Comparison of ENCODE assay signal across 8 cellular contexts in genomic region chr20:50663095-50663821, GRCh38. TPM values are rescaled to one million over a fixed set of nuclear protein-coding genes. Genes with fewer than 3 reads are reported as not detected.
A peak's percentile ranks its signal among the peaks of the same experiment; 100 is the strongest.
DNase-seq lines count a peak whose midpoint lies in the region; ATAC-seq and TF ChIP-seq lines count a peak whose summit lies in the region.

No MANE protein-coding gene starts in this region.

- POLR2A ChIA-PET in PC-9 (lab: Charles Lee; ENCODE audit: unreplicated experiment) = interaction anchor here (0.5 to 2.7 kb wide), 14 partner anchors 15 to 1068 kb away, joined by 3 to 30 read pairs (median 8); no protein-coding TSS in a partner anchor

- H3F3A ChIP-seq in PC-9 (ENCODE audit: insufficient read depth, low read depth) = peaks cover 59% of the 10 kb centered on the region

- TF ChIP-seq CTCF in cardiac muscle cell (IDR thresholded peaks at IDR 0.05; ENCODE audit: low read depth, low read length) (peak; percentile 2), PC-9 (conservative IDR thresholded peaks at IDR 0.05) (peak; percentile 71), uterus (IDR thresholded peaks at IDR 0.05) (peak in 1 of 4 experiments; percentile 21)

- no peak overlapping the region for H2AFZ ChIP-seq in PC-9

- ATAC-seq in Right ventricle myocardium inferior (no peak), left ventricle myocardium superior (peak; percentile 46), HG02840 (IDR thresholded peaks at IDR 0.05; ENCODE audit: low FRiP score, unreplicated experiment) (no peak), HG02678 (IDR thresholded peaks at IDR 0.05; ENCODE audit: unreplicated experiment) (no peak), HG02885 (IDR thresholded peaks at IDR 0.05; ENCODE audit: poor library complexity, unreplicated experiment) (no peak)

- no peaks in the 10 kb centered on the region for H4K20me1 ChIP-seq in PC-9 (ENCODE audit: insufficient read depth)

- H3K9me2 ChIP-seq in PC-9 (ENCODE audit: insufficient read depth) = no peaks in the 10 kb centered on the region

- H3K79me2 ChIP-seq in PC-9 (ENCODE audit: low read depth) = 0 out of 2 replicates have a peak, but pooled peaks cover 6% of the 10 kb centered on the region

- H3K4me1 ChIP-seq in cardiac muscle cell (ENCODE audit: low read depth) = peaks cover 14% of the 10 kb centered on the region
- peaks cover 68% of the 10 kb centered on the region for H3K4me1 ChIP-seq in PC-9 (replicated peaks; ENCODE audit: insufficient read depth)
- H3K4me1 ChIP-seq in uterus = peaks cover 0 to 8% of the 10 kb centered on the region in 2 donors

- no peak for TF ChIP-seq POLR2A in uterus (IDR thresholded peaks at IDR 0.05)

- H3K4me3 ChIP-seq in cardiac muscle cell (no peak overlapping the region), PC-9 (no peak overlapping the region), uterus (no peak overlapping the region)

- H3K9me3 ChIP-seq in cardiac muscle cell (ENCODE audit: low read depth) (no peaks in the 10 kb centered on the region), PC-9 (ENCODE audit: insufficient read depth, low read depth) (no peaks in the 10 kb centered on the region), uterus (no peaks in the 10 kb centered on the region)

- H3K27ac ChIP-seq in cardiac muscle cell = no peak overlapping the region
- H3K27ac ChIP-seq in PC-9 = peak overlapping the region; percentile 85
- peak overlapping the region; percentile 73 to 93 for H3K27ac ChIP-seq in uterus

- CTCF ChIA-PET in PC-9 (lab: Charles Lee) = interaction anchor here (0.6 to 1.9 kb wide), 14 partner anchors 12 to 125 kb away, joined by 3 to 22 read pairs (median 6); no protein-coding TSS in a partner anchor

- H3K27me3 ChIP-seq in cardiac muscle cell (no peaks in the 10 kb centered on the region), PC-9 (ENCODE audit: insufficient read depth, low read depth) (no peaks in the 10 kb centered on the region), uterus (no peaks in the 10 kb centered on the region)

- peak overlapping the region; percentile 76 for H3K4me2 ChIP-seq in PC-9

- TSS peak; percentile 67 for BruUV-seq in PC-9 (replicated peaks; lab: Mats Ljungman, UMichigan)

- H3K36me3 ChIP-seq in cardiac muscle cell (no peaks in the 10 kb centered on the region), PC-9 (ENCODE audit: low read depth) (no peaks in the 10 kb centered on the region), uterus (no peaks in the 10 kb centered on the region)

- intact Hi-C loops in Right ventricle myocardium inferior (cut with DNase I) (loop anchor here (2.0 to 5.0 kb wide), 2 partner anchors 59 to 82 kb away; no protein-coding TSS in a partner anchor), PC-9 (cut with micrococcal nuclease; ENCODE audit: unreplicated experiment) (loop anchor here (1.0 to 5.0 kb wide), 4 partner anchors 15 to 127 kb away; no protein-coding TSS in a partner anchor), left ventricle myocardium superior (cut with micrococcal nuclease) (no loop called here), uterus (cut with DNase I; ENCODE audit: low total_unique reads) (no loop called here)

- peak in 1 of 2 donors; percentile 46 for DNase-seq in cardiac muscle cell (ENCODE audit: low read depth in 1 of 2, low spot score in 1 of 2)
- no peak for DNase-seq in Right ventricle myocardium inferior (ENCODE audit: missing footprints)
- peak; percentile 81 to 96 for DNase-seq in PC-9
- DNase-seq in left ventricle myocardium superior = peak; percentile 51
- DNase-seq in uterus = no peak

RNA-seq across cellular contexts. Expression of gene RIPOR3, which starts 28.1 kb away (rescaled TPM):
- 3.0 and 3.8 TPM in 2 replicates for total RNA-seq in cardiac muscle cell
- polyA plus RNA-seq in cardiac muscle cell = 0.91 and 4.8 TPM in 2 replicates
- total RNA-seq in Right ventricle myocardium inferior = 8.3 TPM
- 4.1 and 6.3 TPM in 2 replicates for total RNA-seq in PC-9 (2021)
- 8.0 TPM for total RNA-seq in left ventricle myocardium superior
- 10 to 100 TPM in 3 of 4 donors, 1 to 10 TPM in 1; 9.1 to 85.4 (median 17.8) TPM for total RNA-seq in uterus

Comparison
In these comparisons a context has a peak if more than half of its experiments do, and no peak if none do; other contexts are left out.
1. DNase-seq: peak in PC-9 (2 of 2) and left ventricle myocardium superior (single experiment); none in Right ventricle myocardium inferior (single experiment) and uterus (0 of 2).
2. intact Hi-C loops: an anchor here in Right ventricle myocardium inferior (2.0 to 5.0 kb wide) and PC-9 (1.0 to 5.0 kb wide); none called in left ventricle myocardium superior and uterus.